8 cellular contexts compared by ENCODE assay signal in the genomic region with DNA sequence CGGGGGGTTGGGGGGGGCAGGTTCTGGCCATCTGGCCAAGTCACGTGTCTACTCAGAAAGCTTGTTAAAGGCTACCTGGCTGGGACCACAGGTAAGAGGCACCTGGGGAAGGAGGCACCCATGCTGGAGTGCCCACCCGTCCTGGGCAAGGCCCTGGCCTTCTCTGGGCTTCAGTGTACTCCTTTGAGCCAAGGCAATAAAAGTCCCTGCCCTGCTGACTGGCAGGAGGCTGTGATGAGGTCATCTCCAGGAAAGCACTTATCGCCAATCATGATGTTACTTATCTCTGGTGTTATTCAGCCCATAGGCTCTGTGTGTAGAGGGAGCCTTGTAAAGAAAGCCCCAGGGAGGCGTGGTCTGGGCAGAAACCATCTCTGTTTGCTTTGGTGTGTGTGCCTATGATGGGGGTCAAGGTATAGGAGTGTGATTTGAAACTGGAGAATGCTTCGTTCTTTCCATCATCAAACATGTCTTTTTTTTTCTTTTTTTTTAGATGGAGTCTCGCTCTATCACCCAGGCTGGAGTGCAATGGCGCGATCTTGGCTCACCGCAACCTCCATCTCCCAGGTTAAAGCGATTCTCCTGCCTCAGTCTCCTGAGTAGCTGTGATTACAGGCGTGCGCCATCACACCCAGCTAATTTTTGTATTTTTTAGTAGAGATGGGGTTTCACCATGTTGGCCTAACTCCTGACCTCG. TPM values are rescaled to one million over a fixed set of nuclear protein-coding genes. Genes with fewer than 3 reads are reported as not detected.
A peak's percentile ranks its signal among the peaks of the same experiment; 100 is the strongest.
DNase-seq lines count a peak whose midpoint lies in the region; ATAC-seq and TF ChIP-seq lines count a peak whose summit lies in the region.

No MANE protein-coding gene starts in this region.

- H3K4me1 Mint-ChIP-seq in effector memory CD8-positive, alpha-beta T cell (ENCODE audit: low read depth in 2 of 2): peaks cover 24% of the 10 kb centered on the region in 2 donors

- peak overlapping the region in 1 of 2 donors; percentile 38 for H3K4me3 Mint-ChIP-seq in effector memory CD8-positive, alpha-beta T cell

- no peaks in the 10 kb centered on the region for H3K36me3 Mint-ChIP-seq in effector memory CD8-positive, alpha-beta T cell (ENCODE audit: insufficient read depth)

- no peaks in the 10 kb centered on the region for H3K9me3 Mint-ChIP-seq in effector memory CD8-positive, alpha-beta T cell

- DNase-seq in HuH-7 (ENCODE audit: low spot score) (peak; percentile 82), OCI-M1 (lab: John Stamatoyannopoulos, UW) (peak; percentile 83), omental fat pad (ENCODE audit: low spot score) (no peak), RPMI8226 (no peak), midbrain (lab: John Stamatoyannopoulos, UW) (no peak)
- no peak for DNase-seq in effector memory CD8-positive, alpha-beta T cell

- peak overlapping the region; percentile 98 for H3K27ac ChIP-seq in C4-2B

- H3K27ac Mint-ChIP-seq in effector memory CD8-positive, alpha-beta T cell: peak overlapping the region in 1 of 2 donors; percentile 12

- H3K27me3 Mint-ChIP-seq in effector memory CD8-positive, alpha-beta T cell: peaks cover 46 to 58% of the 10 kb centered on the region in 2 donors

- TF ChIP-seq CTCF in C4-2B (conservative IDR thresholded peaks at IDR 0.05) (no peak), omental fat pad (IDR thresholded peaks at IDR 0.05) (no peak)

- peak; percentile 46 for ATAC-seq in effector memory CD8-positive, alpha-beta T cell (replicated peaks)
- ATAC-seq in omental fat pad (ENCODE audit: low FRiP score) (peak; percentile 69), GM21390 (IDR thresholded peaks at IDR 0.05; ENCODE audit: unreplicated experiment) (no peak)

RNA-seq across cellular contexts. Expression of a gene that starts 2.5 kb away (rescaled TPM):
- total RNA-seq in omental fat pad: under 1 TPM in 3 of 4 donors, not detected in 1; 0.19 to 0.65 (median 0.60) TPM

RNA-seq across cellular contexts. Expression of a gene that starts 14.1 kb away (rescaled TPM):
- total RNA-seq in omental fat pad: 1 to 10 TPM in 3 of 4 donors, not detected in 1; 2.5 to 5.7 (median 3.4) TPM

RNA-seq across cellular contexts. Expression of a gene that starts 32.7 kb away (rescaled TPM):
- total RNA-seq in omental fat pad: not detected

RNA-seq across cellular contexts. Expression of a gene that starts 58.2 kb away (rescaled TPM):
- total RNA-seq in omental fat pad: under 1 TPM in 1 of 4 donors, not detected in 3; 0.28 TPM

Comparison
In these comparisons a context has a peak if more than half of its experiments do, and no peak if none do; other contexts are left out.
1. DNase-seq: peak in HuH-7 (single experiment) and OCI-M1 (single experiment); none in effector memory CD8-positive, alpha-beta T cell (0 of 3), omental fat pad (single experiment), RPMI8226 (single experiment) and midbrain (single experiment).